8 cellular contexts compared by ENCODE assay signal in genomic region chr20:25696384-25697131, GRCh38. TPM values are rescaled to one million over a fixed set of nuclear protein-coding genes. Genes with fewer than 3 reads are reported as not detected.
A peak's percentile ranks its signal among the peaks of the same experiment; 100 is the strongest.
DNase-seq lines count a peak whose midpoint lies in the region; ATAC-seq and TF ChIP-seq lines count a peak whose summit lies in the region.

TSS of gene ZNF337 (minus strand) at chr20:25696853. CDS start at chr20:25686417, 10,436 bp downstream.

- no TSS peak for BruUV-seq in OCI-LY7 (replicated peaks; lab: Mats Ljungman, UMichigan)

- H2AFZ ChIP-seq in OCI-LY7 (ENCODE audit: low read length), result peak within 1 kb of the TSS; percentile 98

- peak; percentile 97 for ATAC-seq in GM21526 (IDR thresholded peaks at IDR 0.05; ENCODE audit: low FRiP score, unreplicated experiment)

- CTCF ChIA-PET in OCI-LY7 (lab: Charles Lee; ENCODE audit: unreplicated experiment), result no interaction called here

- POLR2A ChIA-PET in OCI-LY7 (lab: Charles Lee), result interaction anchor here (0.6 kb wide), 1 partner anchor 71 kb away, joined by 3 read pairs; no protein-coding TSS in a partner anchor

- H3K9me3 ChIP-seq in OCI-LY7 (ENCODE audit: low read length), result peaks cover 14% of the 10 kb centered on the region; the same call in 1 of the 2 replicates

- no peaks in the 10 kb centered on the region for H4K20me1 ChIP-seq in OCI-LY7 (ENCODE audit: insufficient read depth, low read length)

- H3K4me1 ChIP-seq in OCI-LY7 (ENCODE audit: insufficient read depth, low read length, poor library complexity, severe bottlenecking), result peaks cover 13% of the 10 kb centered on the region

- DNase-seq in DMS 273 treated with DMSO at 0.1 percent for 48 hours (lab: John Stamatoyannopoulos, UW) (peak; percentile 84), HuH-7.5 (ENCODE audit: low spot score) (peak; percentile 94), OCI-LY7 (ENCODE audit: low spot score) (peak; percentile 94), activated T-cell treated with anti-CD3 and anti-CD28 coated beads for 1 hour (ENCODE audit: low read depth) (peak; percentile 86), epidermal melanocyte (ENCODE audit: insufficient read length, low spot score) (peak; percentile 88), middle frontal gyrus (ENCODE audit: extremely low spot score, low spot score) (peak; percentile 89)
- DNase-seq in stimulated activated CD8-positive, alpha-beta memory T cell treated with anti-CD3 and anti-CD28 coated beads, Interleukin-2, amount 100 ng/mL, for 48 hours (ENCODE audit: low read depth in 2 of 2), result peak; percentile 91 to 94

- intact Hi-C loops in OCI-LY7 (cut with micrococcal nuclease; ENCODE audit: unreplicated experiment), result no loop called here

- no peaks in the 10 kb centered on the region; the same call in 1 of the 2 replicates for H3K36me3 ChIP-seq in OCI-LY7 (ENCODE audit: insufficient read depth, low read length)

- peak within 1 kb of the TSS; percentile 84 for H3K4me3 ChIP-seq in OCI-LY7 (ENCODE audit: low read depth, low read length, poor library complexity, severe bottlenecking)

- H3K9me2 ChIP-seq in OCI-LY7 (ENCODE audit: insufficient read depth, low read length), result no peaks in the 10 kb centered on the region

- 0 out of 2 replicates have a peak, but pooled peaks cover 6% of the 10 kb centered on the region for H3K79me2 ChIP-seq in OCI-LY7 (ENCODE audit: insufficient read depth, low read depth, low read length)

- 0 out of 2 replicates have a peak, but pooled peaks have one; percentile 26 for TF ChIP-seq CTCF in OCI-LY7 (conservative IDR thresholded peaks at IDR 0.05; ENCODE audit: low read length)

- peak within 1 kb of the TSS; percentile 26 for H3K27ac ChIP-seq in OCI-LY7 (ENCODE audit: low read depth, low read length, poor library complexity, severe bottlenecking)

- H3K4me2 ChIP-seq in OCI-LY7 (ENCODE audit: low read length), result peak within 1 kb of the TSS; percentile 84

RNA-seq across cellular contexts. Expression of gene ZNF337, which starts in this region (rescaled TPM):
- total RNA-seq in OCI-LY7 (2014; rRNA removed; shearing (Covaris generic)), result 13.3 and 14.8 TPM in 2 replicates
- total RNA-seq in OCI-LY7 (2022), result 14.8 and 15.1 TPM in 2 replicates

Comparison
In these comparisons a context has a peak if more than half of its experiments do, and no peak if none do; other contexts are left out.
1. Peak in every context shown above with its lines: DNase-seq, ATAC-seq, H3K4me3 ChIP-seq and H3K27ac ChIP-seq.